In the genomic region with DNA sequence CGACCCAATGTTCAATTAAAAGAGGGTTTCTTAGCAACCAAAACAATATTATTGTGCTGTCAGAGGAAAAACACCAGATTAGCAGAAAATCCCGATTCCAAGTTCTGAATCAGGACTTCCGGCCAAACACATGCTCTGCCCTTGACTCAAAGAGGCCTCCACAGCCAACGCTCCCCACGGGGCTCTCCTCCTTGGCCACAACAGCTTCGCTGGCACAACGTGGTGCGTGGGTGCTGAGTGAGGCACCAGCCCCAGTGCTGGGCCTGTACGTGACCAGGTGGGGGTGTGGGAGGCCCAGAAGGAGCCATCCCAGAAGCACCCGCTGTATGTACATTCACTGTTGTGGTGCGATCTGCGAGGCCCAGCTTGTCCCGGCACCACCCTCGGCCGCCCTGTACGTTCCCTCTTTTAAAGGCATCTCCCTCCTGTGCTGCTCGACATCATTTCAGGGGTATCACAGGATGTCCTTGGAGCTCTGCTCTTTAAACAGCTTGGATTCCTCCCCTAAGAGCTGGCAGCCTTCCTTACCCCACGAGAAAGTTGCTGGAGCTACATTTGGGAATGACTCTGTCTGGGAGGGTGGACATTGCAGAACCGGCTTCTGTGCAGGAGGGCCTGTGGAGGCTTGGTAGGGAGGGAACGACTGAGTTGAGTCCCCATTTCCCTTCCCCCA, we compare ENCODE assay signal across 15 cellular contexts.
DNase-seq lines count a peak whose midpoint lies in the region; ATAC-seq and TF ChIP-seq lines count a peak whose summit lies in the region.
"Had no signal": no experiment of that assay in that cellular context is flagged by ENCODE, and none has a peak within 500 bp of the region (broad histone marks: within the 10 kb centered on the region; RNA-seq: fewer than 3 reads in every experiment).

No MANE protein-coding gene starts in this region.

- DNase-seq in Daoy (ENCODE audit: low read depth) (peak; percentile 32), brain microvascular endothelial cell (peak; percentile 35), left cardiac atrium (peak; percentile 86), sciatic nerve (ENCODE audit: low spot score) (no peak), NCI-H2171 (lab: John Stamatoyannopoulos, UW) (no peak)
- no peak for DNase-seq in stimulated activated CD4-positive, alpha-beta T cell treated with anti-CD3 and anti-CD28 coated beads, Interleukin-2, amount 100 ng/mL, for 48 hours
- no peak for DNase-seq in activated CD4-positive, CD25-positive, alpha-beta regulatory T cell (lab: John Stamatoyannopoulos, UW)
- DNase-seq: activated T-cell treated with anti-CD3 and anti-CD28 coated beads, Interleukin-2, amount 50 U/mL, for 1 hour; naive B cell; NCI-H1694 treated with DMSO at 0.1 percent for 48 hours; NCI-H82; SIG-M5 had no signal

- H3K36me3 ChIP-seq in brain microvascular endothelial cell (replicated peaks), result no peaks in the 10 kb centered on the region
- H3K36me3 ChIP-seq: BLaER1 had no signal

- no peaks in the 10 kb centered on the region for H3K27me3 ChIP-seq in brain microvascular endothelial cell (replicated peaks)
- H3K27me3 ChIP-seq: BLaER1 had no signal

- H3K27ac ChIP-seq in brain microvascular endothelial cell, result no peak overlapping the region
- H3K27ac ChIP-seq: BLaER1 had no signal

- TF ChIP-seq CTCF in brain microvascular endothelial cell (IDR thresholded peaks at IDR 0.05; ENCODE audit: low read depth, low read length, missing control alignments), result no peak

- no peak overlapping the region for H3K4me3 ChIP-seq in brain microvascular endothelial cell (ENCODE audit: low read depth, low read length)
- H3K4me3 ChIP-seq: BLaER1 had no signal

- in situ Hi-C loops in brain microvascular endothelial cell (cut with HindIII; ENCODE audit: low pct_ligation_motif_present, low sequenced_read_pairs), result no loop called here

- ATAC-seq in left cardiac atrium (peak; percentile 83 to 87), sciatic nerve (peak; percentile 5), HG02623 (IDR thresholded peaks at IDR 0.05; ENCODE audit: unreplicated experiment) (no peak)
- ATAC-seq: activated CD4-positive, CD25-positive, alpha-beta regulatory T cell treated with anti-CD3 and anti-CD28 coated beads, Interleukin-2, amount 50 U/mL, for 24 hours had no signal

- intact Hi-C loops in left cardiac atrium (cut with DNase I) (no loop called here), sciatic nerve (cut with DNase I) (no loop called here)

Comparison
In these comparisons a context has a peak if more than half of its experiments do, and no peak if none do; other contexts are left out.
1. DNase-seq: peak in Daoy (single experiment), brain microvascular endothelial cell (single experiment) and left cardiac atrium (single experiment); none in sciatic nerve (single experiment), stimulated activated CD4-positive, alpha-beta T cell treated with anti-CD3 and anti-CD28 coated beads, Interleukin-2, amount 100 ng/mL, for 48 hours (0 of 2), NCI-H2171 (single experiment) and activated CD4-positive, CD25-positive, alpha-beta regulatory T cell (0 of 4).